ENCODE assay signal across 9 cellular contexts in the genomic region with DNA sequence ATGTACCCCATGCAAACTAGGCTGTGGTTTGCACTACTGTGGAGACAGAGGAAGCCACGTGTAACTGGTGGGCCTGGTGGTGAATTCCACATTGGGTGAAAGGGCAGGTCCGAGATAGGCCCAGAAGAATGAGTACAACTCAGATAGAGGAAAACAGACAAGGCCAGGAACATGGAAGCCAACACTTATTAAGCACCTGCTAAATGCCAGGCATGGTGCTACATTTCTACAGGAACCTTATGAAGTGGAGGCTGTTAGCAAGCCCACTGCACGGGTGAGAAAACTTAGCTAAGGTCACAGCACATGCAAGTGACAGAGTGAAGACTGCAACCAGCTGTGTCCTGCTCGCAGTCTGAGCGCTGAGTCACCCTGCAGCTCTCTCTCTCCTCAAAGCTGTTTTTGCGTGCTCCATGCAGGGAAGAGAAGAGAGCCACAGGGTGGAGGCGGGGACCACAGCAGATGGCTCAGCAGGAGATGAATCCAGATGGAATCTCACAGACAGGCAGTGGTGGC.
A peak's percentile ranks its signal among the peaks of the same experiment; 100 is the strongest.
DNase-seq lines count a peak whose midpoint lies in the region; ATAC-seq and TF ChIP-seq lines count a peak whose summit lies in the region.
"Had no signal": no experiment of that assay in that cellular context is flagged by ENCODE, and none has a peak within 500 bp of the region (broad histone marks: within the 10 kb centered on the region; RNA-seq: fewer than 3 reads in every experiment).

No MANE protein-coding gene starts in this region.

- ATAC-seq in GM21619 (IDR thresholded peaks at IDR 0.05; ENCODE audit: unreplicated experiment), result no peak
- ATAC-seq in stimulated activated naive CD8-positive, alpha-beta T cell treated with anti-CD3 and anti-CD28 coated beads, Interleukin-15, amount 100 ng/mL, for 72 hours, result no peak

- H3K4me1 Mint-ChIP-seq in stimulated activated naive CD8-positive, alpha-beta T cell treated with anti-CD3 and anti-CD28 coated beads, Interleukin-15, amount 100 ng/mL, for 72 hours, result no peaks in the 10 kb centered on the region
- H3K4me1 Mint-ChIP-seq: central memory CD8-positive, alpha-beta T cell had no signal

- no peaks in the 10 kb centered on the region for H3K36me3 ChIP-seq in kidney epithelial cell (ENCODE audit: control insufficient read depth, insufficient read depth, low read length)

- H3K27me3 ChIP-seq in kidney epithelial cell (ENCODE audit: control insufficient read depth, insufficient read depth, low read length), result no peaks in the 10 kb centered on the region

- in situ Hi-C loops in astrocyte of the spinal cord (cut with HindIII; ENCODE audit: low sequenced_read_pairs), result no loop called here

- H3K4me3 Mint-ChIP-seq in stimulated activated naive CD8-positive, alpha-beta T cell treated with anti-CD3 and anti-CD28 coated beads, Interleukin-15, amount 100 ng/mL, for 72 hours, result no peak overlapping the region
- H3K4me3 Mint-ChIP-seq: central memory CD8-positive, alpha-beta T cell had no signal

- H3K4me3 ChIP-seq in astrocyte of the spinal cord (ENCODE audit: low read depth, low read length), result no peak overlapping the region
- H3K4me3 ChIP-seq in kidney epithelial cell (ENCODE audit: low read depth, low read length), result no peak overlapping the region

- peaks cover 9% of the 10 kb centered on the region for H3K27me3 Mint-ChIP-seq in stimulated activated naive CD8-positive, alpha-beta T cell treated with anti-CD3 and anti-CD28 coated beads, Interleukin-15, amount 100 ng/mL, for 72 hours

- TF ChIP-seq CTCF in astrocyte of the spinal cord (IDR thresholded peaks at IDR 0.05; ENCODE audit: low read depth, low read length) (no peak), kidney epithelial cell (IDR thresholded peaks at IDR 0.05; ENCODE audit: insufficient read depth, low read length, poor library complexity, severe bottlenecking) (no peak)

- peaks cover 3 to 6% of the 10 kb centered on the region in 2 donors for H3K9me3 Mint-ChIP-seq in stimulated activated naive CD8-positive, alpha-beta T cell treated with anti-CD3 and anti-CD28 coated beads, Interleukin-15, amount 100 ng/mL, for 72 hours
- H3K9me3 Mint-ChIP-seq: central memory CD8-positive, alpha-beta T cell had no signal

- peak overlapping the region in 1 of 2 donors; percentile 55 for H3K27ac Mint-ChIP-seq in stimulated activated naive CD8-positive, alpha-beta T cell treated with anti-CD3 and anti-CD28 coated beads, Interleukin-15, amount 100 ng/mL, for 72 hours

- DNase-seq in CD1c-positive myeloid dendritic cell (ENCODE audit: extremely low spot score) (peak; percentile 50), HS-5 (ENCODE audit: low read depth) (peak; percentile 32), astrocyte of the spinal cord (ENCODE audit: low read depth, low spot score) (peak; percentile 80), kidney epithelial cell (ENCODE audit: low read depth) (peak; percentile 23), NCI-H187 (lab: John Stamatoyannopoulos, UW) (no peak), SHP77 treated with DMSO at 0.1 percent for 48 hours (lab: John Stamatoyannopoulos, UW) (no peak)
- DNase-seq in stimulated activated naive CD8-positive, alpha-beta T cell treated with anti-CD3 and anti-CD28 coated beads, Interleukin-15, amount 100 ng/mL, for 72 hours, result no peak

Comparison
In these comparisons a context has a peak if more than half of its experiments do, and no peak if none do; other contexts are left out.
1. DNase-seq: peak in CD1c-positive myeloid dendritic cell (single experiment), HS-5 (single experiment), astrocyte of the spinal cord (single experiment) and kidney epithelial cell (single experiment); none in NCI-H187 (0 of 2), stimulated activated naive CD8-positive, alpha-beta T cell treated with anti-CD3 and anti-CD28 coated beads, Interleukin-15, amount 100 ng/mL, for 72 hours (0 of 2) and SHP77 treated with DMSO at 0.1 percent for 48 hours (single experiment).